In the genomic region with DNA sequence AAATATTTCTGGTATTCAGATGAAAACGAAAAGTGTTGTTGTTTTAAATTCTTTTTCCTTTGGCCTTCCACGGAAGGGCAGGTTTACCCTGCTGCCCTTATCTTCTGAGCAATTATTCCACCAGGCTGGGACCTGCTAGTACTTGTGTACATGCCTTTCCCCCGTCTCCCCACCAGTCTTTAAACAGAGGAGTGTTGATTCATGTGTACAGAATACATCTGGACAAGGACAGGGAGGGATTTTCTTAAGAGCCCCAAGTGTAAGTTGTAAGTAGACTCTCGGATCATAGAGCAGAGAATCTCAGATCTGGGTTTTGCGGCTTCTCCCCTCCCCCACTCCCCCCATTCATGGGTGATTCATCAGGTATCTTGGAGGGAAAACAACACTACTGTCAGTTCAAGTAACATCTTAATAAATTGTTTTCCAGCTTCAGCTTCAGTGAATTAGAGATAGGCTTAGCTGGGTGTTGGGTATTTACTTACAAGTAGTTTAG, we compare ENCODE assay signal across 9 cellular contexts.
DNase-seq lines count a peak whose midpoint lies in the region; ATAC-seq, FAIRE-seq and TF ChIP-seq lines count a peak whose summit lies in the region.
"Had no signal": no experiment of that assay in that cellular context is flagged by ENCODE, and none has a peak within 500 bp of the region (broad histone marks: within the 10 kb centered on the region; RNA-seq: fewer than 3 reads in every experiment).

No MANE protein-coding gene starts in this region.

- WGBS in HepG2 (ENCODE audit: low lambda C conversion rate): 12% methylated on average over 5 of the region's 5 CpGs
- 51% methylated on average over 5 of the region's 5 CpGs for WGBS in right lobe of liver (ENCODE audit: insufficient coverage, low coverage, low lambda C conversion rate, missing lambda C conversion rate)

- peaks cover 30% of the 10 kb centered on the region for H3K4me1 ChIP-seq in HepG2 (ENCODE audit: insufficient read depth, low read length)
- H3K4me1 ChIP-seq in right lobe of liver: no peaks in the 10 kb centered on the region
- no peaks in the 10 kb centered on the region for H3K4me1 ChIP-seq in uterus

- H3K27ac Mint-ChIP-seq in activated naive CD4-positive, alpha-beta T cell treated with anti-CD3 and anti-CD28 coated beads, Interleukin-2, amount 50 U/mL, for 24 hours: peak overlapping the region; percentile 65

- no peak for TF ChIP-seq CTCF in HepG2 (CRISPR knock-in tag; IDR thresholded peaks at IDR 0.05)
- TF ChIP-seq CTCF in right lobe of liver (IDR thresholded peaks at IDR 0.05): no peak
- no peak for TF ChIP-seq CTCF in uterus (IDR thresholded peaks at IDR 0.05)

- ATAC-seq in HepG2: peak; percentile 98
- ATAC-seq in right lobe of liver: no peak
- ATAC-seq in GM19351 (IDR thresholded peaks at IDR 0.05; ENCODE audit: unreplicated experiment): no peak
- no peak for ATAC-seq in HG03097 (IDR thresholded peaks at IDR 0.05; ENCODE audit: low FRiP score, unreplicated experiment)

- CTCF ChIA-PET in HepG2 (lab: Yijun Ruan, JAX; ENCODE audit: low intra/inter-chr PET ratio, low total read pairs): interaction anchor here (0.6 kb wide), 1 partner anchor 10 kb away, joined by 3 read pairs; no protein-coding TSS in a partner anchor

- TF ChIP-seq RAD21 in HepG2 (CRISPR knock-in tag; IDR thresholded peaks at IDR 0.05): no peak

- H3K79me2 ChIP-seq in HepG2 (ENCODE audit: insufficient read depth, low read length): no peaks in the 10 kb centered on the region

- TF ChIP-seq POLR2A in HepG2 (IDR thresholded peaks at IDR 0.05; ENCODE audit: insufficient read depth in 1 of 2, low read depth in 2 of 2, low read length in 2 of 2) (no peak), right lobe of liver (IDR thresholded peaks at IDR 0.05) (no peak), uterus (IDR thresholded peaks at IDR 0.05) (no peak)

- no peak overlapping the region for H3K4me3 Mint-ChIP-seq in activated naive CD4-positive, alpha-beta T cell treated with anti-CD3 and anti-CD28 coated beads, Interleukin-2, amount 50 U/mL, for 24 hours

- POLR2A ChIA-PET in HepG2 (lab: Yijun Ruan, JAX): no interaction called here

- no peak for TF ChIP-seq EP300 in HepG2 (IDR thresholded peaks at IDR 0.05; ENCODE audit: low read depth in 2 of 2, low read length in 2 of 2)
- peak; percentile 62; the same call in 1 of the 2 replicates for TF ChIP-seq EP300 in HepG2 (CRISPR knock-in tag; IDR thresholded peaks at IDR 0.05; ENCODE audit: borderline replicate concordance)

- no TSS peak for BruUV-seq in HepG2 (replicated peaks; lab: Mats Ljungman, UMichigan)

- H3K4me3 ChIP-seq in HepG2 (replicated peaks in 1 of 3; ENCODE audit: insufficient read depth in 1 of 3, low read depth in 2 of 3, low read length in 3 of 3) (no peak overlapping the region; a peak in 1 of 6 replicates), right lobe of liver (no peak overlapping the region), uterus (no peak overlapping the region)

- H3K27ac ChIP-seq in HepG2 (ENCODE audit: extremely low read length, insufficient read depth, low read length) (peak overlapping the region; percentile 53), right lobe of liver (no peak overlapping the region), uterus (peak overlapping the region; percentile 11 to 33)

- DNase-seq in HepG2 (ENCODE audit: low spot score): peak; percentile 76
- no peak for DNase-seq in right lobe of liver
- peak; percentile 29 to 46 for DNase-seq in lung microvascular endothelial cell (ENCODE audit: low read depth in 2 of 2)
- DNase-seq in uterus: peak in 1 of 2 donors; percentile 26
- no peak for DNase-seq in epidermal melanocyte (ENCODE audit: insufficient read length, low spot score)
- DNase-seq: DND-41 had no signal

- no peaks in the 10 kb centered on the region for H3K27me3 Mint-ChIP-seq in activated naive CD4-positive, alpha-beta T cell treated with anti-CD3 and anti-CD28 coated beads, Interleukin-2, amount 50 U/mL, for 24 hours

- H3K9me3 ChIP-seq in HepG2 (ENCODE audit: low read length) (no peaks in the 10 kb centered on the region), right lobe of liver (no peaks in the 10 kb centered on the region), uterus (no peaks in the 10 kb centered on the region)

- peak overlapping the region; percentile 63 for H3K4me2 ChIP-seq in HepG2 (ENCODE audit: low read depth, low read length)

- peaks cover 42% of the 10 kb centered on the region for H3K36me3 Mint-ChIP-seq in activated naive CD4-positive, alpha-beta T cell treated with anti-CD3 and anti-CD28 coated beads, Interleukin-2, amount 50 U/mL, for 24 hours

- intact Hi-C loops in HepG2 (cut with micrococcal nuclease; ENCODE audit: unreplicated experiment) (loop anchor here (5.0 kb wide), 1 partner anchor 36 kb away; no protein-coding TSS in a partner anchor), right lobe of liver (cut with DNase I) (no loop called here), uterus (cut with DNase I; ENCODE audit: low total_unique reads) (no loop called here)

- H3K36me3 ChIP-seq in HepG2 (replicated peaks in 1 of 2; ENCODE audit: control insufficient read depth in 1 of 2, insufficient read depth in 2 of 2, low read length in 2 of 2) (peaks cover 6 to 25% of the 10 kb centered on the region in 2 experiments; a peak in 4 of 5 replicates), right lobe of liver (no peaks in the 10 kb centered on the region), uterus (no peaks in the 10 kb centered on the region)

- H3K27me3 ChIP-seq in HepG2 (ENCODE audit: control insufficient read depth in 1 of 2, insufficient read depth in 2 of 2, low read length in 2 of 2) (no peaks in the 10 kb centered on the region), right lobe of liver (no peaks in the 10 kb centered on the region), uterus (no peaks in the 10 kb centered on the region)

- no peak overlapping the region for H2AFZ ChIP-seq in HepG2 (ENCODE audit: low read length)

- in situ Hi-C loops in HepG2 (cut with HindIII; ENCODE audit: extremely low pct_ligation_motif_present, low pct_unique_long_range_greater_than_20kb): no loop called here

- H4K20me1 ChIP-seq in HepG2 (ENCODE audit: insufficient read depth, low read length): no peaks in the 10 kb centered on the region

- peaks cover 62% of the 10 kb centered on the region for H3K4me1 Mint-ChIP-seq in activated naive CD4-positive, alpha-beta T cell treated with anti-CD3 and anti-CD28 coated beads, Interleukin-2, amount 50 U/mL, for 24 hours

- peak; percentile 68 for FAIRE-seq in HepG2 (lab: Jason Lieb, UNC)

- no peaks in the 10 kb centered on the region for H3K9me3 Mint-ChIP-seq in activated naive CD4-positive, alpha-beta T cell treated with anti-CD3 and anti-CD28 coated beads, Interleukin-2, amount 50 U/mL, for 24 hours

- H3K9ac ChIP-seq in HepG2 (ENCODE audit: insufficient read depth, low read depth, low read length): peak overlapping the region; percentile 16; the same call in 1 of the 2 replicates

TF ChIP-seq in HepG2, 621 proteins besides CTCF, POLR2A, EP300 and RAD21 (continues in another document):
- TF ChIP-seq STAT6 (CRISPR knock-in tag; IDR thresholded peaks at IDR 0.05; ENCODE audit: borderline replicate concordance) (0 out of 2 replicates have a peak, but pooled peaks have one; percentile 22), SAP130 (CRISPR knock-in tag; IDR thresholded peaks at IDR 0.05; ENCODE audit: low read depth) (peak; percentile 36; the same call in 1 of the 2 replicates), PRMT3 (CRISPR knock-in tag; IDR thresholded peaks at IDR 0.05; ENCODE audit: borderline replicate concordance, low read depth) (no peak), TCF7 (IDR thresholded peaks at IDR 0.05; ENCODE audit: low read depth) (peak; percentile 35; the same call in 1 of the 2 replicates), FOXA3 (CRISPR knock-in tag; IDR thresholded peaks at IDR 0.05) (peak; percentile 82; the same call in 1 of the 2 replicates), NFYC (CRISPR knock-in tag; IDR thresholded peaks at IDR 0.05) (no peak), ZNF17 (CRISPR knock-in tag; IDR thresholded peaks at IDR 0.05) (no peak), HDAC2 (CRISPR knock-in tag; IDR thresholded peaks at IDR 0.05) (0 out of 2 replicates have a peak, but pooled peaks have one; percentile 58), FOXP1 (IDR thresholded peaks at IDR 0.05) (no peak), FOXP1 (CRISPR knock-in tag; IDR thresholded peaks at IDR 0.05) (peak; percentile 56; the same call in 1 of the 2 replicates), HNF4A (CRISPR knock-in tag; IDR thresholded peaks at IDR 0.05) (0 out of 2 replicates have a peak, but pooled peaks have one; percentile 29), CAMTA2 (CRISPR knock-in tag; IDR thresholded peaks at IDR 0.05; ENCODE audit: borderline replicate concordance) (no peak), NR2F6 (IDR thresholded peaks at IDR 0.05) (no peak; the same call in 1 of the 2 replicates), NR2F6 (CRISPR knock-in tag; IDR thresholded peaks at IDR 0.05) (peak; percentile 35; the same call in 1 of the 2 replicates), PPARG (CRISPR knock-in tag; conservative IDR thresholded peaks at IDR 0.05) (peak; percentile 54; the same call in 1 of the 2 replicates)
- TF ChIP-seq, protein P1, sequence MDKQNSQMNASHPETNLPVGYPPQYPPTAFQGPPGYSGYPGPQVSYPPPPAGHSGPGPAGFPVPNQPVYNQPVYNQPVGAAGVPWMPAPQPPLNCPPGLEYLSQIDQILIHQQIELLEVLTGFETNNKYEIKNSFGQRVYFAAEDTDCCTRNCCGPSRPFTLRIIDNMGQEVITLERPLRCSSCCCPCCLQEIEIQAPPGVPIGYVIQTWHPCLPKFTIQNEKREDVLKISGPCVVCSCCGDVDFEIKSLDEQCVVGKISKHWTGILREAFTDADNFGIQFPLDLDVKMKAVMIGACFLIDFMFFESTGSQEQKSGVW (CRISPR knock-in tag; IDR thresholded peaks at IDR 0.05; ENCODE audit: borderline replicate concordance): no peak

Comparison
In these comparisons a context has a peak if more than half of its experiments do, and no peak if none do; other contexts are left out.
1. DNase-seq: peak in HepG2 (single experiment) and lung microvascular endothelial cell (2 of 2); none in right lobe of liver (0 of 3) and epidermal melanocyte (single experiment).
2. H3K27ac ChIP-seq: peak in HepG2 (single experiment) and uterus (2 of 2); none in right lobe of liver (0 of 3).